In genomic region chr2:126359494-126359893, GRCh38 we compare ENCODE assay signal across 8 cellular contexts.
A peak's percentile ranks its signal among the peaks of the same experiment; 100 is the strongest.
DNase-seq lines count a peak whose midpoint lies in the region; ATAC-seq and TF ChIP-seq lines count a peak whose summit lies in the region.

No MANE protein-coding gene starts in this region.

- no peaks in the 10 kb centered on the region for H3K36me3 Mint-ChIP-seq in CD8-positive, alpha-beta T cell
- H3K36me3 Mint-ChIP-seq in chondrocyte (ENCODE audit: low read depth), result no peaks in the 10 kb centered on the region

- H3K27me3 Mint-ChIP-seq in CD8-positive, alpha-beta T cell (ENCODE audit: low read depth), result peaks cover 14% of the 10 kb centered on the region
- H3K27me3 Mint-ChIP-seq in chondrocyte (ENCODE audit: low read depth), result no peaks in the 10 kb centered on the region

- no peak for TF ChIP-seq CTCF in CD8-positive, alpha-beta T cell (IDR thresholded peaks at IDR 0.05)
- peak; percentile 71 for TF ChIP-seq CTCF in chondrocyte (IDR thresholded peaks at IDR 0.05)

- H3K9me3 Mint-ChIP-seq in CD8-positive, alpha-beta T cell, result no peaks in the 10 kb centered on the region
- no peaks in the 10 kb centered on the region for H3K9me3 Mint-ChIP-seq in chondrocyte (ENCODE audit: low read depth)

- no peaks in the 10 kb centered on the region for H3K36me3 ChIP-seq in CD8-positive, alpha-beta T cell (ENCODE audit: insufficient read depth, low read length)

- no peak overlapping the region for H3K4me3 Mint-ChIP-seq in CD8-positive, alpha-beta T cell
- no peak overlapping the region for H3K4me3 Mint-ChIP-seq in chondrocyte (ENCODE audit: unreplicated experiment)

- POLR2A ChIA-PET in CD8-positive, alpha-beta T cell (lab: Charles Lee), result no interaction called here

- ATAC-seq in CD8-positive, alpha-beta T cell, result peak; percentile 42
- peak; percentile 68 for ATAC-seq in GM19328 (IDR thresholded peaks at IDR 0.05; ENCODE audit: unreplicated experiment)
- ATAC-seq in stimulated activated naive CD8-positive, alpha-beta T cell treated with anti-CD3 and anti-CD28 coated beads, Interleukin-15, Interleukin-2, amounts not matched to agents 100 U/mL and 50 U/mL, for 24 hours, result no peak
- ATAC-seq in left colon, result no peak

- DNase-seq in CD8-positive, alpha-beta T cell, result no peak
- DNase-seq in chondrocyte (ENCODE audit: low spot score) (no peak), GDM1 (lab: John Stamatoyannopoulos, UW) (no peak), left colon (no peak), NCI-H446 treated with DMSO at 0.1 percent for 48 hours (lab: John Stamatoyannopoulos, UW) (no peak)
- DNase-seq in stimulated activated naive CD8-positive, alpha-beta T cell treated with anti-CD3 and anti-CD28 coated beads, Interleukin-15, Interleukin-2, amounts not matched to agents 100 U/mL and 50 U/mL, for 24 hours, result no peak

- no peaks in the 10 kb centered on the region for H3K4me1 ChIP-seq in CD8-positive, alpha-beta T cell (ENCODE audit: insufficient read depth, low read length)

- H3K27me3 ChIP-seq in CD8-positive, alpha-beta T cell (ENCODE audit: insufficient read depth, low read length), result no peaks in the 10 kb centered on the region

- no peaks in the 10 kb centered on the region for H3K4me1 Mint-ChIP-seq in CD8-positive, alpha-beta T cell (ENCODE audit: low read depth)
- H3K4me1 Mint-ChIP-seq in chondrocyte (ENCODE audit: low read depth), result no peaks in the 10 kb centered on the region

- no peak for TF ChIP-seq EP300 in Ishikawa (IDR thresholded peaks at IDR 0.05; ENCODE audit: borderline replicate concordance)

- intact Hi-C loops in CD8-positive, alpha-beta T cell (cut with DNase I, micrococcal nuclease), result loop anchor here in 1 of 2 experiments (1.0 kb wide), 1 partner anchor 418 kb away; no protein-coding TSS in a partner anchor
- intact Hi-C loops in left colon (cut with DNase I, micrococcal nuclease), result no loop called here

- H3K27ac ChIP-seq in CD8-positive, alpha-beta T cell (ENCODE audit: low read depth, low read length), result no peak overlapping the region

- peak; percentile 6; the same call in 1 of the 2 replicates for TF ChIP-seq RAD21 in Ishikawa (IDR thresholded peaks at IDR 0.05; ENCODE audit: low read depth)

- H3K4me3 ChIP-seq in CD8-positive, alpha-beta T cell (ENCODE audit: low read depth, low read length), result no peak overlapping the region

- no peaks in the 10 kb centered on the region for H3K9me3 ChIP-seq in CD8-positive, alpha-beta T cell (ENCODE audit: low read length)

- H3K27ac Mint-ChIP-seq in CD8-positive, alpha-beta T cell, result no peak overlapping the region
- H3K27ac Mint-ChIP-seq in chondrocyte (ENCODE audit: unreplicated experiment), result no peak overlapping the region

- CTCF ChIA-PET in CD8-positive, alpha-beta T cell (lab: Charles Lee), result no interaction called here

TF ChIP-seq in Ishikawa, 13 proteins besides CTCF, POLR2A, EP300 and RAD21:
- TF ChIP-seq MAX (IDR thresholded peaks at IDR 0.05), result no peak
- no peak for TF ChIP-seq NFIC (IDR thresholded peaks at IDR 0.05)
- TF ChIP-seq USF1 (IDR thresholded peaks at IDR 0.05), result no peak
- TF ChIP-seq TEAD4 (IDR thresholded peaks at IDR 0.05), result no peak

Comparison
In these comparisons a context has a peak if more than half of its experiments do, and no peak if none do; other contexts are left out.
1. ATAC-seq: peak in CD8-positive, alpha-beta T cell (single experiment) and GM19328 (single experiment); none in stimulated activated naive CD8-positive, alpha-beta T cell treated with anti-CD3 and anti-CD28 coated beads, Interleukin-15, Interleukin-2, amounts not matched to agents 100 U/mL and 50 U/mL, for 24 hours (single experiment) and left colon (single experiment).